Comparison of ENCODE assay signal across 12 cellular contexts in genomic region chr20:51494241-51495110, GRCh38. TPM values are rescaled to one million over a fixed set of nuclear protein-coding genes. Genes with fewer than 3 reads are reported as not detected.
DNase-seq lines count a peak whose midpoint lies in the region; ATAC-seq and TF ChIP-seq lines count a peak whose summit lies in the region.
"Had no signal": no experiment of that assay in that cellular context is flagged by ENCODE, and none has a peak within 500 bp of the region (broad histone marks: within the 10 kb centered on the region; RNA-seq: fewer than 3 reads in every experiment).

No MANE protein-coding gene starts in this region.

- in situ Hi-C loops in KBM-7 (cut with MboI; ENCODE audit: low pct_unique_long_range_greater_than_20kb, low sequenced_read_pairs) = no loop called here

- POLR2A ChIA-PET in PC-9 (lab: Charles Lee; ENCODE audit: unreplicated experiment) = interaction anchor here (0.6 kb wide), 2 partner anchors 24 to 173 kb away, joined by 6 to 8 read pairs; no protein-coding TSS in a partner anchor

- no peaks in the 10 kb centered on the region for H3K9me3 ChIP-seq in BLaER1
- H3K9me3 ChIP-seq in PC-9 (ENCODE audit: insufficient read depth, low read depth) = no peaks in the 10 kb centered on the region

- CTCF ChIA-PET in PC-9 (lab: Charles Lee) = no interaction called here

- no peaks in the 10 kb centered on the region for H3K9me2 ChIP-seq in PC-9 (ENCODE audit: insufficient read depth)

- ATAC-seq in GM21737 (IDR thresholded peaks at IDR 0.05; ENCODE audit: unreplicated experiment) = no peak

- H3K27me3 Mint-ChIP-seq in immature natural killer cell (ENCODE audit: low read depth in 3 of 3) (peaks cover 13 to 37% (median 17%) of the 10 kb centered on the region in 3 donors), chondrocyte (ENCODE audit: low read depth) (no peaks in the 10 kb centered on the region)

- BruUV-seq in PC-9 (replicated peaks; lab: Mats Ljungman, UMichigan) = no TSS peak

- H3K9ac ChIP-seq in BLaER1 = peak overlapping the region; percentile 9; the same call in 1 of the 2 replicates
- H3K9ac ChIP-seq: parathyroid adenoma had no signal

- peaks cover 51% of the 10 kb centered on the region for H4K20me1 ChIP-seq in BLaER1
- no peaks in the 10 kb centered on the region for H4K20me1 ChIP-seq in PC-9 (ENCODE audit: insufficient read depth)

- H3K4me3 ChIP-seq in BLaER1 (no peak overlapping the region), PC-9 (no peak overlapping the region)

- no peaks in the 10 kb centered on the region; the same call in 1 of the 2 replicates for H3K79me2 ChIP-seq in PC-9 (ENCODE audit: low read depth)
- H3K79me2 ChIP-seq: parathyroid adenoma had no signal

- peaks cover 86% of the 10 kb centered on the region for H3K4me1 ChIP-seq in BLaER1
- 0 out of 2 replicates have a peak, but pooled peaks cover 5% of the 10 kb centered on the region for H3K4me1 ChIP-seq in PC-9 (replicated peaks; ENCODE audit: insufficient read depth)
- H3K4me1 ChIP-seq: parathyroid adenoma had no signal

- peak overlapping the region; percentile 54 for H3K27ac ChIP-seq in BLaER1
- H3K27ac ChIP-seq in PC-9 = no peak overlapping the region
- H3K27ac ChIP-seq: parathyroid adenoma, RWPE1 had no signal

- H3K27me3 ChIP-seq in BLaER1 = no peaks in the 10 kb centered on the region
- no peaks in the 10 kb centered on the region for H3K27me3 ChIP-seq in PC-9 (ENCODE audit: insufficient read depth, low read depth)

- H3K36me3 ChIP-seq in BLaER1 (peaks cover 9% of the 10 kb centered on the region), PC-9 (ENCODE audit: low read depth) (no peaks in the 10 kb centered on the region)

- H3K4me1 Mint-ChIP-seq in immature natural killer cell (peaks cover 100% of the 10 kb centered on the region in 2 donors), chondrocyte (ENCODE audit: low read depth) (peaks cover 20% of the 10 kb centered on the region)

- H3F3A ChIP-seq in PC-9 (ENCODE audit: insufficient read depth, low read depth) = no peaks in the 10 kb centered on the region

- H3K4me3 Mint-ChIP-seq in immature natural killer cell = peak overlapping the region; percentile 82 to 95 (median 90)
- H3K4me3 Mint-ChIP-seq in chondrocyte (ENCODE audit: unreplicated experiment) = no peak overlapping the region

- peak overlapping the region; percentile 97 to 100 (median 100) for H3K27ac Mint-ChIP-seq in immature natural killer cell
- H3K27ac Mint-ChIP-seq in chondrocyte (ENCODE audit: unreplicated experiment) = no peak overlapping the region

- H3K4me2 ChIP-seq in BLaER1 (peak overlapping the region; percentile 96), PC-9 (no peak overlapping the region)

- intact Hi-C loops in PC-9 (cut with micrococcal nuclease; ENCODE audit: unreplicated experiment) = no loop called here

- H3K36me3 Mint-ChIP-seq in immature natural killer cell (peaks cover 11 to 32% (median 24%) of the 10 kb centered on the region in 3 donors), chondrocyte (ENCODE audit: low read depth) (no peaks in the 10 kb centered on the region)

- H3K9me3 Mint-ChIP-seq in immature natural killer cell (no peaks in the 10 kb centered on the region), chondrocyte (ENCODE audit: low read depth) (no peaks in the 10 kb centered on the region)

- H2AFZ ChIP-seq in PC-9 = no peak overlapping the region
- H2AFZ ChIP-seq: parathyroid adenoma had no signal

- TF ChIP-seq CTCF in PC-9 (conservative IDR thresholded peaks at IDR 0.05) (no peak), chondrocyte (IDR thresholded peaks at IDR 0.05) (no peak)

- DNase-seq in KBM-7 (peak; percentile 21), immature natural killer cell (peak; percentile 67 to 80 (median 76)), PC-9 (no peak), chondrocyte (ENCODE audit: low spot score) (no peak), nucleus accumbens (lab: John Stamatoyannopoulos, UW) (no peak)
- DNase-seq in activated T-cell treated with anti-CD3 and anti-CD28 coated beads, Interleukin-2, amount 50 U/mL, for 1 hour = peak; percentile 54
- DNase-seq: NCI-H1105 treated with DMSO at 0.1 percent for 48 hours, NCI-H526 had no signal

RNA-seq across cellular contexts. Expression of gene NFATC2, which starts 48.0 kb away (rescaled TPM):
- polyA plus RNA-seq in immature natural killer cell = 100 to 1,000 TPM in 1 of 3 donors, 10 to 100 TPM in 2; 14.5 to 101 (median 21.3) TPM
- total RNA-seq in PC-9 (2021) = 6.3 and 6.8 TPM in 2 replicates
- 2.0 to 2.6 TPM (median 2.2 TPM) in 3 replicates for total RNA-seq in chondrocyte

Comparison
In these comparisons a context has a peak if more than half of its experiments do, and no peak if none do; other contexts are left out.
1. DNase-seq: peak in KBM-7 (single experiment), activated T-cell treated with anti-CD3 and anti-CD28 coated beads, Interleukin-2, amount 50 U/mL, for 1 hour (single experiment) and immature natural killer cell (3 of 3); none in PC-9 (0 of 2), chondrocyte (single experiment) and nucleus accumbens (0 of 56).